15 cellular contexts compared by ENCODE assay signal in genomic region chr4:128840711-128841318, GRCh38. TPM values are rescaled to one million over a fixed set of nuclear protein-coding genes. Genes with fewer than 3 reads are reported as not detected.
DNase-seq lines count a peak whose midpoint lies in the region; ATAC-seq and TF ChIP-seq lines count a peak whose summit lies in the region.
"Had no signal": no experiment of that assay in that cellular context is flagged by ENCODE, and none has a peak within 500 bp of the region (broad histone marks: within the 10 kb centered on the region; RNA-seq: fewer than 3 reads in every experiment).

No MANE protein-coding gene starts in this region.

- H3K4me3 ChIP-seq in endodermal cell (ENCODE audit: low read length) = no peak overlapping the region
- H3K4me3 ChIP-seq: left lung, thoracic aorta had no signal

- H3K9me3 ChIP-seq in T-helper 17 cell (ENCODE audit: control insufficient read depth, low read length, poor library complexity, severe bottlenecking) (no peaks in the 10 kb centered on the region), endodermal cell (ENCODE audit: control insufficient read depth, low read length) (no peaks in the 10 kb centered on the region)
- H3K9me3 ChIP-seq: left lung, thoracic aorta had no signal

- no peaks in the 10 kb centered on the region for H3K27me3 ChIP-seq in endodermal cell (ENCODE audit: control insufficient read depth, insufficient read depth, low read length, poor library complexity, severe bottlenecking)
- H3K27me3 ChIP-seq: left lung had no signal

- no peak overlapping the region for H3K4me3 Mint-ChIP-seq in activated T-cell treated with anti-CD3 and anti-CD28 coated beads, Interleukin-2, amount 50 U/mL, for 24 hours
- peak overlapping the region; percentile 62 for H3K4me3 Mint-ChIP-seq in T-helper 17 cell
- no peak overlapping the region for H3K4me3 Mint-ChIP-seq in endodermal cell
- H3K4me3 Mint-ChIP-seq in stimulated activated memory B cell treated with anti-CD40 and anti-IgM and Interleukin-4, amounts not matched to agents 10 μg/mL and 1 μg/mL and 100 μg/mL, for 72 hours = no peak overlapping the region
- H3K4me3 Mint-ChIP-seq: activated B cell treated with CpG ODN at 0.5 μM for 24 hours had no signal

- no peaks in the 10 kb centered on the region for H3K27me3 Mint-ChIP-seq in activated T-cell treated with anti-CD3 and anti-CD28 coated beads, Interleukin-2, amount 50 U/mL, for 24 hours
- H3K27me3 Mint-ChIP-seq in T-helper 17 cell (no peaks in the 10 kb centered on the region), endodermal cell (ENCODE audit: insufficient read depth) (no peaks in the 10 kb centered on the region)
- H3K27me3 Mint-ChIP-seq in stimulated activated memory B cell treated with anti-CD40 and anti-IgM and Interleukin-4, amounts not matched to agents 10 μg/mL and 1 μg/mL and 100 μg/mL, for 72 hours = no peaks in the 10 kb centered on the region
- H3K27me3 Mint-ChIP-seq: activated B cell treated with CpG ODN at 0.5 μM for 24 hours had no signal

- peaks cover 55% of the 10 kb centered on the region for H3K4me1 Mint-ChIP-seq in activated T-cell treated with anti-CD3 and anti-CD28 coated beads, Interleukin-2, amount 50 U/mL, for 24 hours (ENCODE audit: low read depth)
- H3K4me1 Mint-ChIP-seq in T-helper 17 cell (peaks cover 51% of the 10 kb centered on the region), endodermal cell (peaks cover 52% of the 10 kb centered on the region)
- H3K4me1 Mint-ChIP-seq in stimulated activated memory B cell treated with anti-CD40 and anti-IgM and Interleukin-4, amounts not matched to agents 10 μg/mL and 1 μg/mL and 100 μg/mL, for 72 hours = peaks cover 34% of the 10 kb centered on the region

- H3K27ac ChIP-seq in endodermal cell (ENCODE audit: low read depth, low read length) = no peak overlapping the region
- H3K27ac ChIP-seq: left lung had no signal

- peaks cover 91% of the 10 kb centered on the region for H3K36me3 Mint-ChIP-seq in activated T-cell treated with anti-CD3 and anti-CD28 coated beads, Interleukin-2, amount 50 U/mL, for 24 hours (ENCODE audit: low read depth)
- H3K36me3 Mint-ChIP-seq in T-helper 17 cell (ENCODE audit: low read depth) (peaks cover 6% of the 10 kb centered on the region), endodermal cell (ENCODE audit: low read depth) (peaks cover 46% of the 10 kb centered on the region)
- peaks cover 47% of the 10 kb centered on the region for H3K36me3 Mint-ChIP-seq in stimulated activated memory B cell treated with anti-CD40 and anti-IgM and Interleukin-4, amounts not matched to agents 10 μg/mL and 1 μg/mL and 100 μg/mL, for 72 hours

- peak overlapping the region; percentile 86 for H3K27ac Mint-ChIP-seq in activated T-cell treated with anti-CD3 and anti-CD28 coated beads, Interleukin-2, amount 50 U/mL, for 24 hours
- H3K27ac Mint-ChIP-seq in T-helper 17 cell (peak overlapping the region; percentile 91), endodermal cell (no peak overlapping the region)
- peak overlapping the region; percentile 4 for H3K27ac Mint-ChIP-seq in stimulated activated memory B cell treated with anti-CD40 and anti-IgM and Interleukin-4, amounts not matched to agents 10 μg/mL and 1 μg/mL and 100 μg/mL, for 72 hours
- H3K27ac Mint-ChIP-seq: activated B cell treated with CpG ODN at 0.5 μM for 24 hours had no signal

- peaks cover 82% of the 10 kb centered on the region for H3K36me3 ChIP-seq in endodermal cell (ENCODE audit: control insufficient read depth, insufficient read depth, low read length)

- H3K9me3 Mint-ChIP-seq in activated T-cell treated with anti-CD3 and anti-CD28 coated beads, Interleukin-2, amount 50 U/mL, for 24 hours = no peaks in the 10 kb centered on the region
- no peaks in the 10 kb centered on the region for H3K9me3 Mint-ChIP-seq in endodermal cell
- H3K9me3 Mint-ChIP-seq in stimulated activated memory B cell treated with anti-CD40 and anti-IgM and Interleukin-4, amounts not matched to agents 10 μg/mL and 1 μg/mL and 100 μg/mL, for 72 hours = no peaks in the 10 kb centered on the region
- H3K9me3 Mint-ChIP-seq: activated B cell treated with CpG ODN at 0.5 μM for 24 hours had no signal

- peak; percentile 59 for TF ChIP-seq CTCF in endodermal cell (conservative IDR thresholded peaks at IDR 0.05)

- peak; percentile 42 for ATAC-seq in T-helper 17 cell
- no peak for ATAC-seq in stimulated activated memory B cell treated with anti-CD40 and anti-IgM and Interleukin-4, amounts not matched to agents 10 μg/mL and 1 μg/mL and 100 μg/mL, for 72 hours
- ATAC-seq: left lung had no signal

- no peak for DNase-seq in activated T-cell treated with anti-CD3 and anti-CD28 coated beads, Interleukin-2, amount 50 U/mL, for 24 hours
- no peak for DNase-seq in activated T-cell treated with anti-CD3 and anti-CD28 coated beads for 4 hours
- DNase-seq in T-helper 17 cell = no peak
- DNase-seq in endodermal cell = peak; percentile 43
- DNase-seq in kidney tubule cell (ENCODE audit: low spot score) = no peak
- DNase-seq in iPS-NIHi7 (ENCODE audit: extremely low spot score) = no peak
- no peak for DNase-seq in NCI-H774 (lab: John Stamatoyannopoulos, UW)
- DNase-seq: activated B cell treated with CpG ODN at 0.5 μM for 24 hours; effector CD8-positive, alpha-beta T cell; left lung; NCI-H1436 treated with DMSO at 0.1 percent for 48 hours; OCI-M1; retina had no signal

- 95 to 100% methylated on average over 1 to 2 of the region's 2 CpGs for WGBS in endodermal cell (ENCODE audit: insufficient coverage in 1 of 2, insufficient read length in 1 of 2), 2 experiments

- no peak overlapping the region for H3K9ac ChIP-seq in endodermal cell (ENCODE audit: extremely low read depth, low read length, poor library complexity, severe bottlenecking)

- peaks cover 14% of the 10 kb centered on the region for H3K4me1 ChIP-seq in endodermal cell (ENCODE audit: control insufficient read depth, insufficient read depth, low read length)

RNA-seq across cellular contexts. Expression of gene JADE1, which starts 31.3 kb away (rescaled TPM):
- total RNA-seq in T-helper 17 cell = 10 to 100 TPM; 38.0 to 53.1 TPM
- total RNA-seq in endodermal cell = 10 to 100 TPM; 48.5 to 50.8 TPM
- 29.2 TPM for polyA plus RNA-seq in endodermal cell (2013, experiment 1 of 2)
- polyA plus RNA-seq in endodermal cell (2013, experiment 2 of 2) = 23.9 TPM
